Comparison of ENCODE assay signal across 17 cellular contexts in the genomic region with DNA sequence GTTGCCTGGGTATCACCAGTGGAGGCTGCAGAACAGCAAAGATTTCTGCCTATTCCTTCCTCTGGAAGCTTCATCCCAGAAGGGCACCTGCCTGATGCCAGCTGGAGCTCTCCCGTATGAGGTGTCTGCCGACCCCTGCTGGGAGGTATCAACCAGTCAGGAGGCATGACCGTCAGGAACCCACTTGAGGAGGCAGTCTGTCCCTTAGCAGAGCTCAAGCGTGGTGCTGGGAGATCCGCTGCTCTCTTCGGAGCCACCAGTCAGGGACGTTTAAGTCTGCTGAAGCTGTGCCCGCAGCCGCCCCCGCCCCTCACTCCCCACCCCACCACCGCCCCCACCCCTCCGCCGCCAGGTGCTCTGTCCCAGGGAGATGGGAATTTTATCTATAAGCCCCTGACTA. TPM values are rescaled to one million over a fixed set of nuclear protein-coding genes. Genes with fewer than 3 reads are reported as not detected.
DNase-seq lines count a peak whose midpoint lies in the region; TF ChIP-seq lines count a peak whose summit lies in the region.
"Had no signal": no experiment of that assay in that cellular context is flagged by ENCODE, and none has a peak within 500 bp of the region (broad histone marks: within the 10 kb centered on the region; RNA-seq: fewer than 3 reads in every experiment).

No MANE protein-coding gene starts in this region.

- peaks cover 6% of the 10 kb centered on the region for H3K9me3 Mint-ChIP-seq in progenitor cell of endocrine pancreas (ENCODE audit: low read depth)
- H3K9me3 Mint-ChIP-seq: natural killer cell treated with Interleukin-12 subunit alpha and Interleukin-12 subunit beta and Interleukin-15 and Interleukin-18, amount 100 ng/mL, for 72 hours; T-helper 1 cell treated with Interleukin-12 subunit alpha and Interleukin-12 subunit beta and Interleukin-4 antibody, amounts not matched to agents 30 μg/mL and 1 μg/mL, for 36 hours had no signal

- peak; percentile 14 for TF ChIP-seq CTCF in progenitor cell of endocrine pancreas (IDR thresholded peaks at IDR 0.05; ENCODE audit: unreplicated experiment)

- DNase-seq in NCI-H526 (lab: John Stamatoyannopoulos, UW) (peak; percentile 9 to 38), NCI-H526 treated with DMSO at 0.1 percent for 48 hours (lab: John Stamatoyannopoulos, UW) (no peak), NCI-H1092 (lab: John Stamatoyannopoulos, UW) (peak; percentile 21), SK-N-DZ (ENCODE audit: low spot score) (peak; percentile 22), progenitor cell of endocrine pancreas (ENCODE audit: low spot score, unreplicated experiment) (no peak), epidermal melanocyte (ENCODE audit: insufficient read length, low spot score) (no peak), cerebellar cortex (ENCODE audit: low spot score) (no peak)
- DNase-seq in activated T-cell treated with anti-CD3 and anti-CD28 coated beads, Interleukin-2, amount 50 U/mL, for 48 hours, result no peak
- DNase-seq: activated naive CD4-positive, alpha-beta T cell; left cardiac atrium; NCI-H1105 treated with DMSO at 0.1 percent for 48 hours; SHP77 treated with DMSO at 0.1 percent for 48 hours; stimulated activated CD4-positive, alpha-beta T cell treated with anti-CD3 and anti-CD28 coated beads, Interleukin-4, amount 100 ng/mL, for 24 hours; upper lobe of right lung had no signal

- H3K36me3 Mint-ChIP-seq in progenitor cell of endocrine pancreas (ENCODE audit: insufficient read depth), result no peaks in the 10 kb centered on the region
- H3K36me3 Mint-ChIP-seq: mesothelial cell of epicardium had no signal

- H3K27me3 Mint-ChIP-seq in progenitor cell of endocrine pancreas, result peaks cover 10% of the 10 kb centered on the region

- H3K4me3 Mint-ChIP-seq in progenitor cell of endocrine pancreas (ENCODE audit: low read depth), result peak overlapping the region; percentile 70
- H3K4me3 Mint-ChIP-seq: natural killer cell treated with Interleukin-12 subunit alpha and Interleukin-12 subunit beta and Interleukin-15 and Interleukin-18, amount 100 ng/mL, for 72 hours; T-helper 1 cell treated with Interleukin-12 subunit alpha and Interleukin-12 subunit beta and Interleukin-4 antibody, amounts not matched to agents 30 μg/mL and 1 μg/mL, for 36 hours had no signal

- peaks cover 12% of the 10 kb centered on the region for H3K4me1 Mint-ChIP-seq in progenitor cell of endocrine pancreas (ENCODE audit: low read depth)
- H3K4me1 Mint-ChIP-seq: mesothelial cell of epicardium had no signal

- no peak overlapping the region for H3K27ac Mint-ChIP-seq in progenitor cell of endocrine pancreas
- H3K27ac Mint-ChIP-seq: mesothelial cell of epicardium; natural killer cell treated with Interleukin-12 subunit alpha and Interleukin-12 subunit beta and Interleukin-15 and Interleukin-18, amount 100 ng/mL, for 72 hours; T-helper 1 cell treated with Interleukin-12 subunit alpha and Interleukin-12 subunit beta and Interleukin-4 antibody, amounts not matched to agents 30 μg/mL and 1 μg/mL, for 36 hours had no signal

RNA-seq across cellular contexts. Expression of a gene that starts 23.1 kb away (rescaled TPM):
- 3.5 and 3.9 TPM in 2 replicates for polyA plus RNA-seq in SK-N-DZ (2014; cell fraction: cytosol; rRNA removed)
- 44.1 and 47.8 TPM in 2 replicates for polyA plus RNA-seq in SK-N-DZ (2014; cell fraction: nucleus; rRNA removed)
- total RNA-seq in progenitor cell of endocrine pancreas, result 9.0 and 9.5 TPM in 2 replicates

Comparison
In these comparisons a context has a peak if more than half of its experiments do, and no peak if none do; other contexts are left out.
1. DNase-seq: peak in NCI-H526 (2 of 2), NCI-H1092 (single experiment) and SK-N-DZ (single experiment); none in NCI-H526 treated with DMSO at 0.1 percent for 48 hours (single experiment), progenitor cell of endocrine pancreas (single experiment), epidermal melanocyte (single experiment), activated T-cell treated with anti-CD3 and anti-CD28 coated beads, Interleukin-2, amount 50 U/mL, for 48 hours (0 of 2) and cerebellar cortex (single experiment).